ENCODE assay signal across 28 cellular contexts in genomic region chr20:58701431-58702160, GRCh38. TPM values are rescaled to one million over a fixed set of nuclear protein-coding genes. Genes with fewer than 3 reads are reported as not detected.
DNase-seq lines count a peak whose midpoint lies in the region; ATAC-seq and TF ChIP-seq lines count a peak whose summit lies in the region.
"Had no signal": no experiment of that assay in that cellular context is flagged by ENCODE, and none has a peak within 500 bp of the region (broad histone marks: within the 10 kb centered on the region; RNA-seq: fewer than 3 reads in every experiment).

No MANE protein-coding gene starts in this region.

- H4K20me1 ChIP-seq in osteoblast (ENCODE audit: insufficient read depth, low read length): peaks cover 2% of the 10 kb centered on the region

- H3K4me1 ChIP-seq in osteoblast (ENCODE audit: insufficient read depth, low read length): no peaks in the 10 kb centered on the region
- H3K4me1 ChIP-seq: upper lobe of left lung had no signal

- H3K4me3 ChIP-seq in coronary artery: no peak overlapping the region
- H3K4me3 ChIP-seq in osteoblast (ENCODE audit: insufficient read depth, low read length): no peak overlapping the region
- no peak overlapping the region for H3K4me3 ChIP-seq in MG63
- H3K4me3 ChIP-seq: gastroesophageal sphincter, GM23248, hepatocyte, PC-9, upper lobe of left lung had no signal

- ATAC-seq in Right ventricle myocardium superior (ENCODE audit: poor library complexity): no peak
- no peak for ATAC-seq in left ventricle myocardium superior
- no peak for ATAC-seq in HG02981 (IDR thresholded peaks at IDR 0.05; ENCODE audit: unreplicated experiment)
- no peak for ATAC-seq in GM21737 (IDR thresholded peaks at IDR 0.05; ENCODE audit: unreplicated experiment)
- ATAC-seq: activated CD8-positive, alpha-beta T cell treated with anti-CD3 and anti-CD28 coated beads for 36 hours; activated T-helper 17 cell treated with anti-CD3 and anti-CD28 coated beads, Interleukin-2, amount 50 U/mL, for 72 hours had no signal

- no peaks in the 10 kb centered on the region for H3K9me3 ChIP-seq in osteoblast (ENCODE audit: low read depth, low read length)
- no peaks in the 10 kb centered on the region for H3K9me3 ChIP-seq in MG63
- H3K9me3 ChIP-seq: gastroesophageal sphincter, upper lobe of left lung had no signal

- DNase-seq in Right ventricle myocardium superior (peak; percentile 30), left ventricle myocardium superior (no peak), coronary artery (ENCODE audit: low spot score) (peak; percentile 59), osteoblast (ENCODE audit: insufficient read length, low spot score, missing footprints) (peak; percentile 48), NCI-H1694 treated with DMSO at 0.1 percent for 48 hours (lab: John Stamatoyannopoulos, UW) (no peak), MG63 (no peak)
- DNase-seq: activated CD4-positive, alpha-beta T cell treated with anti-CD3 and anti-CD28 coated beads for 1 hour; activated CD8-positive, alpha-beta T cell treated with anti-CD3 and anti-CD28 coated beads for 36 hours; AML-193; amygdala; brain microvascular endothelial cell; CD4-positive, alpha-beta T cell; DND-41; GM23248; KG1; mesenchymal stem cell; MM.1S; NCI-H1105 treated with DMSO at 0.1 percent for 48 hours; NCI-H2029 treated with DMSO at 0.1 percent for 48 hours; PC-9; SHP77; stimulated activated CD4-positive, alpha-beta T cell treated with anti-CD3 and anti-CD28 coated beads, Interleukin-4, amount 100 ng/mL, for 24 hours had no signal

- H3K27me3 ChIP-seq in osteoblast (ENCODE audit: insufficient read depth, low read length) (no peaks in the 10 kb centered on the region), MG63 (no peaks in the 10 kb centered on the region)
- H3K27me3 ChIP-seq: brain microvascular endothelial cell, gastroesophageal sphincter, hepatocyte, upper lobe of left lung had no signal

- no peak overlapping the region for H3K27ac ChIP-seq in coronary artery
- no peak overlapping the region for H3K27ac ChIP-seq in osteoblast (ENCODE audit: low read depth, low read length)
- H3K27ac ChIP-seq: brain microvascular endothelial cell, GM23248, PC-9, upper lobe of left lung had no signal

- H3K36me3 ChIP-seq in osteoblast (ENCODE audit: insufficient read depth, low read length) (peaks cover 52% of the 10 kb centered on the region), MG63 (peaks cover 51% of the 10 kb centered on the region)

- H3K4me2 ChIP-seq in osteoblast (ENCODE audit: insufficient read depth, low read length): no peak overlapping the region
- H3K4me2 ChIP-seq: hepatocyte, PC-9 had no signal

- no peaks in the 10 kb centered on the region for H3K79me2 ChIP-seq in osteoblast (ENCODE audit: insufficient read depth, low read length)
- H3K79me2 ChIP-seq: hepatocyte had no signal

- no peak overlapping the region for H2AFZ ChIP-seq in osteoblast (ENCODE audit: low read length)
- H2AFZ ChIP-seq: GM23248, hepatocyte, PC-9 had no signal

- intact Hi-C loops in Right ventricle myocardium superior (cut with DNase I) (no loop called here), left ventricle myocardium superior (cut with micrococcal nuclease) (no loop called here)

- no peak for TF ChIP-seq CTCF in coronary artery (IDR thresholded peaks at IDR 0.05)
- TF ChIP-seq CTCF in osteoblast (IDR thresholded peaks at IDR 0.05; ENCODE audit: extremely low read depth, low read depth, low read length): no peak

RNA-seq across cellular contexts. Expression of gene NPEPL1, which starts 9.0 kb away (rescaled TPM):
- 24.4 TPM for total RNA-seq in Right ventricle myocardium superior
- total RNA-seq in left ventricle myocardium superior: 26.4 TPM
- 26.8 and 29.7 TPM in 2 replicates for total RNA-seq in osteoblast
- 44.7 and 46.2 TPM in 2 replicates for total RNA-seq in MG63 (2014; rRNA removed; shearing (Covaris generic); ENCODE audit: low replicate concordance)

RNA-seq across cellular contexts. Expression of gene STX16, which starts 50.5 kb away (rescaled TPM):
- total RNA-seq in Right ventricle myocardium superior: 21.8 TPM
- total RNA-seq in left ventricle myocardium superior: 24.8 TPM
- 24.2 and 28.6 TPM in 2 replicates for total RNA-seq in osteoblast
- 30.4 and 45.4 TPM in 2 replicates for total RNA-seq in MG63 (2014; rRNA removed; shearing (Covaris generic); ENCODE audit: low replicate concordance)

Comparison
In these comparisons a context has a peak if more than half of its experiments do, and no peak if none do; other contexts are left out.
1. DNase-seq: peak in Right ventricle myocardium superior (single experiment), coronary artery (single experiment) and osteoblast (single experiment); none in left ventricle myocardium superior (single experiment), NCI-H1694 treated with DMSO at 0.1 percent for 48 hours (single experiment) and MG63 (single experiment).